ENCODE assay signal across 27 cellular contexts in the genomic region with DNA sequence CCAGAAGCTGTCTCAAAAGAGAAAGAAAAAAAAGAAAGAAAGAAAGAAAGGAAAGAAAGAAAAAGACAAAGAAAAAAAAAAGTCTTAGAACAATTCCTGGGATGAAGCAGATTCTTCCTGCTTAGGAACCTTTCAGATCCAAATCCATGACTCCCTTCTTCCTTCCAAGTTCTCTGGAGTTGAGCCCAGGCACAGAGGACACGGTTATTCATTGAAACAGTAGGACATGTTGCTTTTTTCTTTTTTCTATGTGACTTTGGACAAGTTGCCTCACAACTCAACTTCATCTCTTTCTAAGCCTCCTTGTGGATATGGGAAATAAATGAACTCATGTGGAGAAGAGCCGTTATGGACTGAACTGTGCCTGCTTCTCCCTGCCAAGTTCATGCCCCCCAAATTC. TPM values are rescaled to one million over a fixed set of nuclear protein-coding genes. Genes with fewer than 3 reads are reported as not detected.
"Had no signal": no experiment of that assay in that cellular context is flagged by ENCODE, and none has a peak within 500 bp of the region (broad histone marks: within the 10 kb centered on the region; RNA-seq: fewer than 3 reads in every experiment).

No MANE protein-coding gene starts in this region.

- H3K4me2 ChIP-seq: smooth muscle cell had no signal

- H3K36me3 ChIP-seq: adrenal gland, ascending aorta, brain microvascular endothelial cell, colonic mucosa, esophagus muscularis mucosa, lower lobe of right lung, sigmoid colon, stomach, suprapubic skin, tibial nerve had no signal

- H3K36me3 Mint-ChIP-seq: activated naive CD4-positive, alpha-beta T cell treated with anti-CD3 and anti-CD28 coated beads, Interleukin-2, amount 50 U/mL, for 72 hours; naive thymus-derived CD4-positive, alpha-beta T cell; stimulated activated memory B cell treated with anti-CD40 and anti-IgM and Interleukin-4, amounts not matched to agents 10 μg/mL and 1 μg/mL and 100 μg/mL, for 72 hours; T-cell had no signal

- H3K9me3 Mint-ChIP-seq: activated CD4-positive, alpha-beta memory T cell treated with anti-CD3 and anti-CD28 coated beads, Interleukin-2, amount 10 ng/mL, durations not matched to agents 7 days and 5 days; activated naive CD4-positive, alpha-beta T cell treated with anti-CD3 and anti-CD28 coated beads, Interleukin-2, amount 50 U/mL, for 72 hours; activated T-helper 1 cell treated with anti-CD3 and anti-CD28 coated beads, Interleukin-12 subunit alpha, Interleukin-12 subunit beta, Interleukin-2, Interleukin-4 antibody, amounts not matched to agents 30 ng/mL and 10 ng/mL and 1 ng/mL, durations not matched to agents 14 hours and 24 hours and 36 hours; effector memory CD8-positive, alpha-beta T cell; naive thymus-derived CD4-positive, alpha-beta T cell; neural crest cell; stimulated activated memory B cell treated with anti-CD40 and anti-IgM and Interleukin-4, amounts not matched to agents 10 μg/mL and 1 μg/mL and 100 μg/mL, for 72 hours; T-cell had no signal

- H3K4me1 ChIP-seq: colonic mucosa had no signal

- ATAC-seq: lower lobe of right lung had no signal

- H3K27ac ChIP-seq: adrenal gland, ascending aorta, brain microvascular endothelial cell, colonic mucosa, dorsolateral prefrontal cortex, esophagus muscularis mucosa, lower lobe of right lung, sigmoid colon, stomach, suprapubic skin, tibial nerve had no signal

- H3K27me3 Mint-ChIP-seq: stimulated activated memory B cell treated with anti-CD40 and anti-IgM and Interleukin-4, amounts not matched to agents 10 μg/mL and 1 μg/mL and 100 μg/mL, for 72 hours; T-cell had no signal

- H3K27ac Mint-ChIP-seq: activated CD4-positive, alpha-beta memory T cell treated with anti-CD3 and anti-CD28 coated beads, Interleukin-2, amount 10 ng/mL, durations not matched to agents 7 days and 5 days; activated naive CD4-positive, alpha-beta T cell treated with anti-CD3 and anti-CD28 coated beads, Interleukin-2, amount 50 U/mL, for 72 hours; activated T-helper 1 cell treated with anti-CD3 and anti-CD28 coated beads, Interleukin-12 subunit alpha, Interleukin-12 subunit beta, Interleukin-2, Interleukin-4 antibody, amounts not matched to agents 30 ng/mL and 10 ng/mL and 1 ng/mL, durations not matched to agents 14 hours and 24 hours and 36 hours; effector memory CD8-positive, alpha-beta T cell; progenitor cell of endocrine pancreas; stimulated activated memory B cell treated with anti-CD40 and anti-IgM and Interleukin-4, amounts not matched to agents 10 μg/mL and 1 μg/mL and 100 μg/mL, for 72 hours; T-cell had no signal

- H3K4me3 ChIP-seq: adrenal gland, ascending aorta, colonic mucosa, dorsolateral prefrontal cortex, esophagus muscularis mucosa, lower lobe of right lung, sigmoid colon, smooth muscle cell, stomach, suprapubic skin, tibial nerve had no signal

- H3K4me3 Mint-ChIP-seq: activated CD4-positive, alpha-beta memory T cell treated with anti-CD3 and anti-CD28 coated beads, Interleukin-2, amount 10 ng/mL, durations not matched to agents 7 days and 5 days; activated T-helper 1 cell treated with anti-CD3 and anti-CD28 coated beads, Interleukin-12 subunit alpha, Interleukin-12 subunit beta, Interleukin-2, Interleukin-4 antibody, amounts not matched to agents 30 ng/mL and 10 ng/mL and 1 ng/mL, durations not matched to agents 14 hours and 24 hours and 36 hours; effector memory CD8-positive, alpha-beta T cell; neural crest cell; stimulated activated memory B cell treated with anti-CD40 and anti-IgM and Interleukin-4, amounts not matched to agents 10 μg/mL and 1 μg/mL and 100 μg/mL, for 72 hours; T-cell had no signal

- H3K27me3 ChIP-seq: adrenal gland, ascending aorta, colonic mucosa, dorsolateral prefrontal cortex, sigmoid colon, tibial nerve had no signal

- DNase-seq: activated CD4-positive, alpha-beta memory T cell treated with anti-CD3 and anti-CD28 coated beads, Interleukin-2, amount 10 ng/mL, durations not matched to agents 7 days and 5 days; activated CD4-positive, alpha-beta T cell treated with anti-CD3 and anti-CD28 coated beads for 48 hours; activated CD4-positive, CD25-positive, alpha-beta regulatory T cell; activated gamma-delta T cell; brain microvascular endothelial cell; colonic mucosa; dorsolateral prefrontal cortex; effector memory CD8-positive, alpha-beta T cell; kidney; lower lobe of right lung; naive thymus-derived CD4-positive, alpha-beta T cell; retina; sigmoid colon; stimulated activated CD4-positive, alpha-beta T cell treated with anti-CD3 and anti-CD28 coated beads, Interleukin-15, amount 100 ng/mL, for 24 hours; stomach; T-cell had no signal

RNA-seq across cellular contexts. Expression of a gene that starts 14.7 kb away (rescaled TPM):
- total RNA-seq: neural crest cell, progenitor cell of endocrine pancreas had no signal
